Comparison of ENCODE assay signal across 30 cellular contexts in the genomic region with DNA sequence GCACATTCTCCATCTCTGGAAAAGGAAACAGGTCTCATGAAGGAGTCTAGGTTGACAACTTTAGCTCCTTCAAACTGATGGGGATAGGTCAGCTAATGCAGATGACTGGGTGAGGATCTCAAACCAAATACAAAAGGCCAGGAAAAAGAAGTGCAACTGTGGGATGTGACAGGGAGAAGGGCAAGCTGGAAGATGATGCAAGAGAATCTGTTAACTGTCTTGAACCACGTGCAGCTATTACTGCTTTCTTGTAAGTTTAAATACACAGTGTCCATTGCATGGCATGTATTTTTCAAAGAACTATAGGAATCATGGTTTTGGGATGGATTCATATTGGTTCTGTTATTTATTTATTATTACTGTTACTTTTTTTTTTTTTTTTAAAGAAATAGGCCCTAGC.
"Had no signal": no experiment of that assay in that cellular context is flagged by ENCODE, and none has a peak within 500 bp of the region (broad histone marks: within the 10 kb centered on the region; RNA-seq: fewer than 3 reads in every experiment).

No MANE protein-coding gene starts in this region.

- H3K4me3 Mint-ChIP-seq: activated naive CD8-positive, alpha-beta T cell treated with anti-CD3 and anti-CD28 coated beads, Interleukin-2, amount 50 U/mL, for 24 hours; activated T-helper 17 cell treated with anti-CD3 and anti-CD28 coated beads, Interleukin-2, amount 50 U/mL, for 72 hours; central memory CD8-positive, alpha-beta T cell; dendritic cell treated with granulocyte-macrophage colony-stimulating factor and Interleukin-4, amounts not matched to agents 40 ng/mL and 50 ng/mL, for 4 days; endodermal cell; naive thymus-derived CD4-positive, alpha-beta T cell; neural crest cell; stimulated activated naive B cell treated with anti-CD40 and anti-IgM and Interleukin-4, amounts not matched to agents 10 μg/mL and 1 μg/mL and 100 μg/mL, for 72 hours had no signal

- H3K9ac ChIP-seq: parathyroid adenoma had no signal

- H3K27me3 Mint-ChIP-seq: activated naive CD8-positive, alpha-beta T cell treated with anti-CD3 and anti-CD28 coated beads, Interleukin-2, amount 50 U/mL, for 24 hours; activated T-helper 17 cell treated with anti-CD3 and anti-CD28 coated beads, Interleukin-2, amount 50 U/mL, for 72 hours; central memory CD8-positive, alpha-beta T cell; dendritic cell treated with granulocyte-macrophage colony-stimulating factor and Interleukin-4, amounts not matched to agents 40 ng/mL and 50 ng/mL, for 4 days; naive thymus-derived CD4-positive, alpha-beta T cell; stimulated activated naive B cell treated with anti-CD40 and anti-IgM and Interleukin-4, amounts not matched to agents 10 μg/mL and 1 μg/mL and 100 μg/mL, for 72 hours had no signal

- H3K27me3 ChIP-seq: gastrocnemius medialis, right atrium auricular region, stomach, thyroid gland, upper lobe of right lung had no signal

- H3K4me3 ChIP-seq: gastrocnemius medialis, right atrium auricular region, smooth muscle cell, stomach, thyroid gland, upper lobe of right lung had no signal

- H3K27ac ChIP-seq: gastrocnemius medialis, parathyroid adenoma, right atrium auricular region, thyroid gland, VCaP had no signal

- H3K4me1 ChIP-seq: gastrocnemius medialis, parathyroid adenoma, stomach, thyroid gland, upper lobe of right lung had no signal

- H3K36me3 ChIP-seq: gastrocnemius medialis, right atrium auricular region, stomach, thyroid gland, upper lobe of right lung had no signal

- H3K9me3 ChIP-seq: gastrocnemius medialis, right atrium auricular region, stomach, thyroid gland, upper lobe of right lung had no signal

- H3K27ac Mint-ChIP-seq: activated naive CD8-positive, alpha-beta T cell treated with anti-CD3 and anti-CD28 coated beads, Interleukin-2, amount 50 U/mL, for 24 hours; activated T-helper 17 cell treated with anti-CD3 and anti-CD28 coated beads, Interleukin-2, amount 50 U/mL, for 72 hours; dendritic cell treated with granulocyte-macrophage colony-stimulating factor and Interleukin-4, amounts not matched to agents 40 ng/mL and 50 ng/mL, for 4 days; endodermal cell; stimulated activated naive B cell treated with anti-CD40 and anti-IgM and Interleukin-4, amounts not matched to agents 10 μg/mL and 1 μg/mL and 100 μg/mL, for 72 hours had no signal

- H3K4me1 Mint-ChIP-seq: activated naive CD8-positive, alpha-beta T cell treated with anti-CD3 and anti-CD28 coated beads, Interleukin-2, amount 50 U/mL, for 24 hours; central memory CD8-positive, alpha-beta T cell; endodermal cell; naive thymus-derived CD4-positive, alpha-beta T cell; neural crest cell; stimulated activated naive B cell treated with anti-CD40 and anti-IgM and Interleukin-4, amounts not matched to agents 10 μg/mL and 1 μg/mL and 100 μg/mL, for 72 hours had no signal

- H3K9me3 Mint-ChIP-seq: activated T-helper 17 cell treated with anti-CD3 and anti-CD28 coated beads, Interleukin-2, amount 50 U/mL, for 72 hours; central memory CD8-positive, alpha-beta T cell; dendritic cell treated with granulocyte-macrophage colony-stimulating factor and Interleukin-4, amounts not matched to agents 40 ng/mL and 50 ng/mL, for 4 days; endodermal cell; neural crest cell; stimulated activated naive B cell treated with anti-CD40 and anti-IgM and Interleukin-4, amounts not matched to agents 10 μg/mL and 1 μg/mL and 100 μg/mL, for 72 hours had no signal

- DNase-seq: activated CD4-positive, alpha-beta T cell treated with anti-CD3 and anti-CD28 coated beads for 4 hours; activated CD4-positive, alpha-beta T cell treated with anti-CD3 and anti-CD28 coated beads, Interleukin-2, amount 50 U/mL, for 4 hours; activated gamma-delta T cell treated with Interleukin-2 at 50 U/mL for 16 hours; activated naive CD4-positive, alpha-beta T cell treated with anti-CD3 and anti-CD28 coated beads, Interleukin-2, amount 50 U/mL, for 16 hours; activated naive CD8-positive, alpha-beta T cell treated with anti-CD3 and anti-CD28 coated beads, Interleukin-2, amount 50 U/mL, for 24 hours; activated T-cell treated with anti-CD3 and anti-CD28 coated beads, Interleukin-2, amount 50 U/mL, for 1 hour; endodermal cell; gastrocnemius medialis; hippocampal formation; kidney; left colon; midbrain; naive thymus-derived CD4-positive, alpha-beta T cell; nucleus accumbens; stimulated activated CD4-positive, alpha-beta T cell treated with anti-CD3 and anti-CD28 coated beads, Interleukin-1b, Interleukin-23, amount 100 ng/mL, for 48 hours; stimulated activated CD4-positive, alpha-beta T cell treated with anti-CD3 and anti-CD28 coated beads, Interleukin-4, amount 100 ng/mL, for 4 hours; stimulated activated CD8-positive, alpha-beta memory T cell treated with anti-CD3 and anti-CD28 coated beads, Interleukin-4, amount 100 ng/mL, for 48 hours; stimulated activated naive B cell treated with anti-CD40 and anti-IgM and Interleukin-4, amounts not matched to agents 10 μg/mL and 1 μg/mL and 100 μg/mL, for 72 hours; stomach; thyroid gland; upper lobe of right lung had no signal

- ATAC-seq: activated naive CD8-positive, alpha-beta T cell treated with anti-CD3 and anti-CD28 coated beads, Interleukin-2, amount 50 U/mL, for 24 hours; activated T-helper 17 cell treated with anti-CD3 and anti-CD28 coated beads, Interleukin-2, amount 50 U/mL, for 72 hours; esophagus mucosa; gastrocnemius medialis; left colon; naive thymus-derived CD4-positive, alpha-beta T cell; stimulated activated naive B cell treated with anti-CD40 and anti-IgM and Interleukin-4, amounts not matched to agents 10 μg/mL and 1 μg/mL and 100 μg/mL, for 72 hours had no signal
